In genomic region chr17:59524930-59525329, GRCh38 we compare ENCODE assay signal across 2 cellular contexts. TPM values are rescaled to one million over a fixed set of nuclear protein-coding genes. Genes with fewer than 3 reads are reported as not detected.
DNase-seq lines count a peak whose midpoint lies in the region; ATAC-seq, FAIRE-seq and TF ChIP-seq lines count a peak whose summit lies in the region.
"Not testable (repeated sequence)": the region's sequence is repeated elsewhere in the genome, so short reads cannot be mapped to it uniquely, and the experiment has no call there.

No MANE protein-coding gene starts in this region.

- CTCF ChIA-PET in HepG2 (lab: Yijun Ruan, JAX; ENCODE audit: low intra/inter-chr PET ratio, low total read pairs): not testable (repeated sequence)

- H3K9ac ChIP-seq in HepG2 (ENCODE audit: insufficient read depth, low read depth, low read length); trophoblast cell (ENCODE audit: low read length): not testable (repeated sequence)

- WGBS in HepG2 (ENCODE audit: low lambda C conversion rate): 34% methylated on average over 3 of the region's 3 CpGs
- no CpG with 5 or more reads among the region's 3 CpGs for WGBS in trophoblast cell (ENCODE audit: extremely low coverage, insufficient coverage, insufficient read length)

- DNase-seq in HepG2 (ENCODE audit: low spot score): not testable (repeated sequence)
- peak; percentile 21 to 50 for DNase-seq in trophoblast cell

- H3K4ac ChIP-seq in trophoblast cell (ENCODE audit: low read depth, low read length): not testable (repeated sequence)

- H3K14ac ChIP-seq in trophoblast cell (ENCODE audit: low read length): not testable (repeated sequence)

- intact Hi-C loops in HepG2 (cut with micrococcal nuclease; ENCODE audit: unreplicated experiment): loop anchor here (5.0 kb wide), 1 partner anchor 92 kb away; the partner anchor contains the start of gene CLTC

- H2BK120ac ChIP-seq in trophoblast cell (ENCODE audit: insufficient read depth, low read length, poor library complexity): not testable (repeated sequence)

- not testable (repeated sequence) for H2AFZ ChIP-seq in HepG2 (ENCODE audit: low read length); trophoblast cell (ENCODE audit: insufficient read depth, low read length, poor library complexity)

- H3K27me3 ChIP-seq in HepG2 (ENCODE audit: control insufficient read depth in 1 of 2, insufficient read depth in 2 of 2, low read length in 2 of 2); trophoblast cell (ENCODE audit: insufficient read depth, low read length): not testable (repeated sequence)

- H3K27ac ChIP-seq in HepG2 (ENCODE audit: extremely low read length, insufficient read depth, low read length); trophoblast cell (ENCODE audit: low read depth, low read length): not testable (repeated sequence)

- TF ChIP-seq CTCF in HepG2 (CRISPR knock-in tag; IDR thresholded peaks at IDR 0.05): not testable (repeated sequence)

- H3K79me2 ChIP-seq in HepG2 (ENCODE audit: insufficient read depth, low read length); trophoblast cell (ENCODE audit: control insufficient read depth, insufficient read depth, low read length, poor library complexity): not testable (repeated sequence)

- H3K9me3 ChIP-seq in HepG2 (ENCODE audit: low read length); trophoblast cell (ENCODE audit: insufficient read depth, low read depth, low read length): not testable (repeated sequence)

- not testable (repeated sequence) for H3K18ac ChIP-seq in trophoblast cell (ENCODE audit: low read length)

- peaks cover 47% of the 10 kb centered on the region for H3K4me1 ChIP-seq in HepG2 (ENCODE audit: insufficient read depth, low read length)
- H3K4me1 ChIP-seq in trophoblast cell (ENCODE audit: control insufficient read depth in 1 of 2, insufficient read depth in 2 of 2, low read length in 2 of 2): not testable (repeated sequence)

- POLR2A ChIA-PET in HepG2 (lab: Yijun Ruan, JAX): not testable (repeated sequence)

- not testable (repeated sequence) for TF ChIP-seq RAD21 in HepG2 (CRISPR knock-in tag; IDR thresholded peaks at IDR 0.05)

- not testable (repeated sequence) for TF ChIP-seq EP300 in HepG2 (IDR thresholded peaks at IDR 0.05; ENCODE audit: low read depth in 2 of 2, low read length in 2 of 2); HepG2 (CRISPR knock-in tag; IDR thresholded peaks at IDR 0.05; ENCODE audit: borderline replicate concordance)

- H3K36me3 ChIP-seq in HepG2 (replicated peaks in 1 of 2; ENCODE audit: control insufficient read depth in 1 of 2, insufficient read depth in 2 of 2, low read length in 2 of 2); trophoblast cell (ENCODE audit: control insufficient read depth in 1 of 2, insufficient read depth in 2 of 2, low read length in 2 of 2): not testable (repeated sequence)

- not testable (repeated sequence) for H3K4me2 ChIP-seq in HepG2 (ENCODE audit: low read depth, low read length); trophoblast cell (ENCODE audit: low read length)

- not testable (repeated sequence) for TF ChIP-seq POLR2A in HepG2 (IDR thresholded peaks at IDR 0.05; ENCODE audit: insufficient read depth in 1 of 2, low read depth in 2 of 2, low read length in 2 of 2)

- BruUV-seq in HepG2 (replicated peaks; lab: Mats Ljungman, UMichigan): not testable (repeated sequence)

- in situ Hi-C loops in HepG2 (cut with HindIII; ENCODE audit: extremely low pct_ligation_motif_present, low pct_unique_long_range_greater_than_20kb): not testable (repeated sequence)

- ATAC-seq in HepG2: not testable (repeated sequence)

- not testable (repeated sequence) for H2BK5ac ChIP-seq in trophoblast cell (ENCODE audit: low read depth, low read length, poor library complexity)

- H3K23ac ChIP-seq in trophoblast cell (ENCODE audit: low read length): not testable (repeated sequence)

- H4K20me1 ChIP-seq in HepG2 (ENCODE audit: insufficient read depth, low read length): not testable (repeated sequence)

- not testable (repeated sequence) for H4K8ac ChIP-seq in trophoblast cell (ENCODE audit: low read depth, low read length)

- not testable (repeated sequence) for FAIRE-seq in HepG2 (lab: Jason Lieb, UNC)

- not testable (repeated sequence) for H4K91ac ChIP-seq in trophoblast cell (ENCODE audit: low read depth, low read length)

- not testable (repeated sequence) for H4K12ac ChIP-seq in trophoblast cell (ENCODE audit: low read depth, low read length)

- H3K79me1 ChIP-seq in trophoblast cell (ENCODE audit: low read length): not testable (repeated sequence)

- not testable (repeated sequence) for H2AK5ac ChIP-seq in trophoblast cell (ENCODE audit: low read length)

- not testable (repeated sequence) for H2BK12ac ChIP-seq in trophoblast cell (ENCODE audit: low read length)

- not testable (repeated sequence) for H3K4me3 ChIP-seq in HepG2 (replicated peaks in 1 of 3; ENCODE audit: insufficient read depth in 1 of 3, low read depth in 2 of 3, low read length in 3 of 3); trophoblast cell (ENCODE audit: low read depth, low read length)

TF ChIP-seq in HepG2, 621 proteins besides CTCF, POLR2A, EP300 and RAD21:
- TF ChIP-seq CEBPB (IDR thresholded peaks at IDR 0.05; ENCODE audit: borderline replicate concordance, low read depth, low read length) (peak; percentile 25; the same call in 1 of the 2 replicates), CEBPG (CRISPR knock-in tag; IDR thresholded peaks at IDR 0.05) (peak; percentile 57), ZNF460 (CRISPR knock-in tag; IDR thresholded peaks at IDR 0.05; ENCODE audit: borderline replicate concordance) (peak; percentile 87)

RNA-seq across cellular contexts. Expression of gene DHX40, which starts 40.5 kb away (rescaled TPM):
- 37.0 and 62.6 TPM in 2 replicates for total RNA-seq in HepG2 (2016; rRNA removed; fragmentation: Illumina TruSeq; extraction: Trizol)
- 3.0 and 3.8 TPM in 2 replicates for total RNA-seq in HepG2 (2016; cell fraction: cytosol; rRNA removed; fragmentation: Illumina TruSeq; extraction: Trizol; ENCODE audit: low read depth)
- 34.6 and 66.1 TPM in 2 replicates for total RNA-seq in HepG2 (2016; cell fraction: insoluble cytoplasmic fraction; rRNA removed; fragmentation: Illumina TruSeq; extraction: Trizol)
- total RNA-seq in HepG2 (2016; cell fraction: membrane; rRNA removed; fragmentation: Illumina TruSeq; extraction: Trizol): 8.0 and 9.8 TPM in 2 replicates
- 19.3 and 21.1 TPM in 2 replicates for total RNA-seq in HepG2 (2016; cell fraction: nucleus; rRNA removed; fragmentation: Illumina TruSeq; extraction: Trizol)
- polyA plus RNA-seq in HepG2 (2011; rRNA removed): 16.5 and 22.2 TPM in 2 replicates
- 9.4 and 14.4 TPM in 2 replicates for polyA plus RNA-seq in HepG2 (2011; cell fraction: cytosol; rRNA removed)
- 6.9 and 8.2 TPM in 2 replicates for polyA plus RNA-seq in HepG2 (2011; cell fraction: nucleus; rRNA removed)
- polyA plus RNA-seq in HepG2 (2012): 16.5 and 24.7 TPM in 2 replicates
- 0.87 and 0.92 TPM in 2 replicates for polyA plus RNA-seq in HepG2 (2016; cell fraction: cytosol; fragmentation: Illumina TruSeq; extraction: Trizol; ENCODE audit: low read depth)
- polyA plus RNA-seq in HepG2 (2016; cell fraction: insoluble cytoplasmic fraction; fragmentation: Illumina TruSeq; extraction: Trizol; ENCODE audit: low read depth): 34.8 and 38.4 TPM in 2 replicates
- polyA plus RNA-seq in HepG2 (2016; cell fraction: membrane; fragmentation: Illumina TruSeq; extraction: Trizol; ENCODE audit: low read depth): 3.0 and 3.4 TPM in 2 replicates
- polyA plus RNA-seq in HepG2 (2016; cell fraction: nucleus; fragmentation: Illumina TruSeq; extraction: Trizol; ENCODE audit: insufficient read depth, low read depth): 17.5 and 18.6 TPM in 2 replicates
- polyA minus RNA-seq in HepG2 (2011; rRNA and poly(A)+ RNA removed; ENCODE audit: low replicate concordance): 14.9 and 18.7 TPM in 2 replicates
- polyA minus RNA-seq in HepG2 (2011; cell fraction: cytosol; rRNA and poly(A)+ RNA removed): 28.8 and 30.5 TPM in 2 replicates
- polyA minus RNA-seq in HepG2 (2011; cell fraction: nucleus; rRNA and poly(A)+ RNA removed): 27.0 and 27.4 TPM in 2 replicates
- polyA plus RNA-seq in trophoblast cell (2013): 18.5 and 18.9 TPM in 2 replicates
